ENCODE assay signal across 35 cellular contexts in genomic region chr4:150541681-150542080, GRCh38. TPM values are rescaled to one million over a fixed set of nuclear protein-coding genes. Genes with fewer than 3 reads are reported as not detected.
"Had no signal": no experiment of that assay in that cellular context is flagged by ENCODE, and none has a peak within 500 bp of the region (broad histone marks: within the 10 kb centered on the region; RNA-seq: fewer than 3 reads in every experiment).

No MANE protein-coding gene starts in this region.

- H3K4me3 Mint-ChIP-seq: activated B cell treated with CpG ODN at 0.5 μM for 24 hours; activated CD4-positive, alpha-beta memory T cell treated with anti-CD3 and anti-CD28 coated beads for 36 hours; activated CD4-positive, alpha-beta T cell treated with anti-CD3 and anti-CD28 coated beads, Interleukin-2, amount 10 ng/mL, durations not matched to agents 24 days and 14 days; activated CD8-positive, alpha-beta T cell treated with anti-CD3 and anti-CD28 coated beads for 36 hours; activated naive CD4-positive, alpha-beta T cell treated with anti-CD3 and anti-CD28 coated beads, Interleukin-2, amount 10 ng/mL, durations not matched to agents 7 days and 5 days; activated naive CD4-positive, alpha-beta T cell treated with anti-CD3 and anti-CD28 coated beads, Interleukin-2, amount 50 U/mL, for 24 hours; activated naive CD8-positive, alpha-beta T cell; activated naive CD8-positive, alpha-beta T cell treated with anti-CD3 and anti-CD28 coated beads, Interleukin-2, amount 10 ng/mL, durations not matched to agents 7 days and 5 days; activated naive CD8-positive, alpha-beta T cell treated with anti-CD3 and anti-CD28 coated beads, Interleukin-2, amount 50 U/mL, for 24 hours; brain; central memory CD8-positive, alpha-beta T cell; T-cell; T-helper 17 cell had no signal

- DNase-seq: activated B cell treated with CpG ODN at 0.5 μM for 24 hours; activated CD4-positive, alpha-beta memory T cell treated with anti-CD3 and anti-CD28 coated beads for 36 hours; activated CD4-positive, alpha-beta T cell treated with anti-CD3 and anti-CD28 coated beads for 4 hours; activated CD4-positive, alpha-beta T cell treated with anti-CD3 and anti-CD28 coated beads, Interleukin-2, amount 10 ng/mL, durations not matched to agents 24 days and 14 days; activated CD4-positive, alpha-beta T cell treated with anti-CD3 and anti-CD28 coated beads, Interleukin-2, amount 50 U/mL, for 1 hour; activated CD4-positive, alpha-beta T cell treated with anti-CD3 and anti-CD28 coated beads, Interleukin-2, amount 50 U/mL, for 4 hours; activated CD4-positive, CD25-positive, alpha-beta regulatory T cell treated with anti-CD3 and anti-CD28 coated beads, Interleukin-2, amount 50 U/mL, for 72 hours; activated CD8-positive, alpha-beta memory T cell treated with anti-CD3 and anti-CD28 coated beads, Interleukin-2, amount 50 U/mL, for 4 hours; activated CD8-positive, alpha-beta T cell treated with anti-CD3 and anti-CD28 coated beads for 36 hours; activated effector memory CD4-positive, alpha-beta T cell treated with Interleukin-2 at 50 U/mL for 16 hours; activated gamma-delta T cell; activated naive CD4-positive, alpha-beta T cell treated with anti-CD3 and anti-CD28 coated beads, Interleukin-2, amount 10 ng/mL, durations not matched to agents 7 days and 5 days; activated naive CD4-positive, alpha-beta T cell treated with Interleukin-2 at 50 U/mL for 16 hours; activated naive CD8-positive, alpha-beta T cell treated with anti-CD3 and anti-CD28 coated beads, Interleukin-2, amount 10 ng/mL, durations not matched to agents 7 days and 5 days; activated naive CD8-positive, alpha-beta T cell treated with anti-CD3 and anti-CD28 coated beads, Interleukin-2, amount 50 U/mL, for 24 hours; activated T-cell treated with anti-CD3 and anti-CD28 coated beads for 4 hours; activated T-cell treated with anti-CD3 and anti-CD28 coated beads, Interleukin-2, amount 50 U/mL, for 1 hour; activated T-cell treated with anti-CD3 and anti-CD28 coated beads, Interleukin-2, amount 50 U/mL, for 48 hours; amygdala; anterior cingulate cortex; caudate nucleus; cerebellar nuclear complex; T-cell; T-helper 17 cell had no signal

- H3K4me3 ChIP-seq: ascending aorta, cardiac muscle cell had no signal

- H3K36me3 ChIP-seq: ascending aorta, cardiac muscle cell had no signal

- H3K4me1 ChIP-seq: ascending aorta had no signal

- H3K27ac ChIP-seq: ascending aorta, cardiac muscle cell, VCaP had no signal

- ATAC-seq: activated CD8-positive, alpha-beta T cell treated with anti-CD3 and anti-CD28 coated beads for 36 hours; activated naive CD8-positive, alpha-beta T cell treated with anti-CD3 and anti-CD28 coated beads, Interleukin-2, amount 50 U/mL, for 24 hours; T-cell; T-helper 17 cell had no signal

- H3K4me1 Mint-ChIP-seq: activated B cell treated with CpG ODN at 0.5 μM for 24 hours; activated naive CD4-positive, alpha-beta T cell treated with anti-CD3 and anti-CD28 coated beads, Interleukin-2, amount 10 ng/mL, durations not matched to agents 7 days and 5 days; activated naive CD4-positive, alpha-beta T cell treated with anti-CD3 and anti-CD28 coated beads, Interleukin-2, amount 50 U/mL, for 24 hours; activated naive CD8-positive, alpha-beta T cell treated with anti-CD3 and anti-CD28 coated beads, Interleukin-2, amount 10 ng/mL, durations not matched to agents 7 days and 5 days; activated naive CD8-positive, alpha-beta T cell treated with anti-CD3 and anti-CD28 coated beads, Interleukin-2, amount 50 U/mL, for 24 hours; T-cell had no signal

- H3K9me3 Mint-ChIP-seq: activated B cell treated with CpG ODN at 0.5 μM for 24 hours; activated CD4-positive, alpha-beta memory T cell treated with anti-CD3 and anti-CD28 coated beads for 36 hours; activated CD4-positive, alpha-beta T cell treated with anti-CD3 and anti-CD28 coated beads, Interleukin-2, amount 10 ng/mL, durations not matched to agents 24 days and 14 days; activated CD8-positive, alpha-beta T cell treated with anti-CD3 and anti-CD28 coated beads for 36 hours; activated naive CD4-positive, alpha-beta T cell treated with anti-CD3 and anti-CD28 coated beads, Interleukin-2, amount 10 ng/mL, durations not matched to agents 7 days and 5 days; activated naive CD8-positive, alpha-beta T cell treated with anti-CD3 and anti-CD28 coated beads, Interleukin-2, amount 10 ng/mL, durations not matched to agents 7 days and 5 days; activated naive CD8-positive, alpha-beta T cell treated with anti-CD3 and anti-CD28 coated beads, Interleukin-2, amount 50 U/mL, for 24 hours; activated T-helper 2 cell treated with anti-CD3 and anti-CD28 coated beads, Interferon-gamma antibody, Interleukin-2, Interleukin-4, amounts not matched to agents 10 μg/mL and 5 μg/mL and 100 μg/mL, durations not matched to agents 14 hours and 24 hours and 36 hours; central memory CD8-positive, alpha-beta T cell had no signal

- H3K27me3 Mint-ChIP-seq: activated B cell treated with CpG ODN at 0.5 μM for 24 hours; activated CD4-positive, alpha-beta memory T cell treated with anti-CD3 and anti-CD28 coated beads for 36 hours; activated CD4-positive, alpha-beta T cell treated with anti-CD3 and anti-CD28 coated beads, Interleukin-2, amount 10 ng/mL, durations not matched to agents 24 days and 14 days; activated CD8-positive, alpha-beta T cell treated with anti-CD3 and anti-CD28 coated beads for 36 hours; activated naive CD4-positive, alpha-beta T cell treated with anti-CD3 and anti-CD28 coated beads, Interleukin-2, amount 10 ng/mL, durations not matched to agents 7 days and 5 days; activated naive CD4-positive, alpha-beta T cell treated with anti-CD3 and anti-CD28 coated beads, Interleukin-2, amount 50 U/mL, for 24 hours; activated naive CD8-positive, alpha-beta T cell; activated naive CD8-positive, alpha-beta T cell treated with anti-CD3 and anti-CD28 coated beads, Interleukin-2, amount 10 ng/mL, durations not matched to agents 7 days and 5 days; activated naive CD8-positive, alpha-beta T cell treated with anti-CD3 and anti-CD28 coated beads, Interleukin-2, amount 50 U/mL, for 24 hours; central memory CD8-positive, alpha-beta T cell; T-cell; T-helper 17 cell had no signal

- H3K9me3 ChIP-seq: ascending aorta had no signal

- H3K27ac Mint-ChIP-seq: activated B cell treated with CpG ODN at 0.5 μM for 24 hours; activated CD4-positive, alpha-beta memory T cell treated with anti-CD3 and anti-CD28 coated beads for 36 hours; activated CD4-positive, alpha-beta T cell treated with anti-CD3 and anti-CD28 coated beads, Interleukin-2, amount 10 ng/mL, durations not matched to agents 24 days and 14 days; activated CD8-positive, alpha-beta T cell treated with anti-CD3 and anti-CD28 coated beads for 36 hours; activated naive CD4-positive, alpha-beta T cell treated with anti-CD3 and anti-CD28 coated beads, Interleukin-2, amount 10 ng/mL, durations not matched to agents 7 days and 5 days; activated naive CD4-positive, alpha-beta T cell treated with anti-CD3 and anti-CD28 coated beads, Interleukin-2, amount 50 U/mL, for 24 hours; activated naive CD8-positive, alpha-beta T cell; activated naive CD8-positive, alpha-beta T cell treated with anti-CD3 and anti-CD28 coated beads, Interleukin-2, amount 10 ng/mL, durations not matched to agents 7 days and 5 days; activated naive CD8-positive, alpha-beta T cell treated with anti-CD3 and anti-CD28 coated beads, Interleukin-2, amount 50 U/mL, for 24 hours; activated T-helper 2 cell treated with anti-CD3 and anti-CD28 coated beads, Interferon-gamma antibody, Interleukin-2, Interleukin-4, amounts not matched to agents 10 μg/mL and 5 μg/mL and 100 μg/mL, durations not matched to agents 14 hours and 24 hours and 36 hours; T-cell; T-helper 17 cell had no signal

- H3K27me3 ChIP-seq: ascending aorta, cardiac muscle cell had no signal

RNA-seq across cellular contexts. Expression of gene MAB21L2, which starts 40.3 kb away (rescaled TPM):
- total RNA-seq: activated B cell treated with CpG ODN at 0.5 μM for 24 hours; activated CD4-positive, alpha-beta memory T cell treated with anti-CD3 and anti-CD28 coated beads for 36 hours; activated CD4-positive, alpha-beta T cell treated with anti-CD3 and anti-CD28 coated beads, Interleukin-2, amount 10 ng/mL, durations not matched to agents 24 days and 14 days; activated CD8-positive, alpha-beta memory T cell treated with anti-CD3 and anti-CD28 coated beads for 36 hours; activated CD8-positive, alpha-beta T cell treated with anti-CD3 and anti-CD28 coated beads for 36 hours; activated naive CD8-positive, alpha-beta T cell treated with anti-CD3 and anti-CD28 coated beads, Interleukin-2, amount 10 ng/mL, durations not matched to agents 7 days and 5 days; activated T-helper 2 cell treated with anti-CD3 and anti-CD28 coated beads, Interferon-gamma antibody, Interleukin-2, Interleukin-4, amounts not matched to agents 10 μg/mL and 5 μg/mL and 100 μg/mL, durations not matched to agents 14 hours and 24 hours and 36 hours; ascending aorta; bronchial epithelial cell; T-cell; T-helper 1 cell treated with Interleukin-12 subunit alpha and Interleukin-12 subunit beta and Interleukin-4 antibody, amounts not matched to agents 30 ng/mL and 1 ng/mL, for 36 hours; T-helper 17 cell had no signal
